Comparison of ENCODE assay signal across 15 cellular contexts in the genomic region with DNA sequence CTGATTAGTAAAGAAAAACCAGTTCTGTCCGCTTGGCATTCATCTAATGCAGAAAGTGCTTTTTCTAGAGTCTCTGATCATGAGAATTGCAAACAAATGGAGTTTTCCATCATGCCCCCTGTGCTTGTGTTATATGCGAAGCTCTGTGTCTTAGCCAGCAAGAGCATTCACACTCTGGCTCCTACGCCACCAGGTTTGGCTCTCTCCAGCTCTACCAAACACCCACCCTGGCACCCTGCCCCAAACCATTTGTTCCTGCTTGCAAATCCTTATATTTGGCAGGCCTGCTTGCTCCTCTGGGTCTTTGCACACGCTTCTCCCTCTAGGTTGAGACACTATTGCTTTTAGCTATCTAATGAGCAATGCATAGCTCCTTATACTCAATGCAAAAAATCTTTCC.
DNase-seq lines count a peak whose midpoint lies in the region; ATAC-seq lines count a peak whose summit lies in the region.
"Had no signal": no experiment of that assay in that cellular context is flagged by ENCODE, and none has a peak within 500 bp of the region (broad histone marks: within the 10 kb centered on the region; RNA-seq: fewer than 3 reads in every experiment).

No MANE protein-coding gene starts in this region.

- no peak overlapping the region for H3K4me3 ChIP-seq in H7 (ENCODE audit: insufficient read depth, low read depth, low read length)
- H3K4me3 ChIP-seq: GM23338, K562 had no signal

- DNase-seq in NCI-H446 treated with DMSO at 0.1 percent for 48 hours (lab: John Stamatoyannopoulos, UW) (peak; percentile 91), cerebellar cortex (ENCODE audit: low spot score) (peak; percentile 93), medulla oblongata (ENCODE audit: extremely low spot score) (peak; percentile 17), superior temporal gyrus (ENCODE audit: extremely low spot score) (peak; percentile 79), H7 (no peak)
- DNase-seq: BE2C; CD4-positive, alpha-beta T cell; DMS79; NCI-H1417; NCI-H1930; SHP77 treated with DMSO at 0.1 percent for 48 hours had no signal

- ATAC-seq in GM18498 (IDR thresholded peaks at IDR 0.05; ENCODE audit: unreplicated experiment) (no peak), GM18861 (IDR thresholded peaks at IDR 0.05; ENCODE audit: unreplicated experiment) (no peak)
- ATAC-seq: K562 had no signal

- H3K36me3 ChIP-seq in H7 (replicated peaks; ENCODE audit: control insufficient read depth, insufficient read depth, low read length): no peaks in the 10 kb centered on the region
- H3K36me3 ChIP-seq: BE2C had no signal

- no peaks in the 10 kb centered on the region for H3K27me3 ChIP-seq in H7 (ENCODE audit: control insufficient read depth, insufficient read depth, low read length)
- H3K27me3 ChIP-seq: BE2C had no signal
